Comparison of ENCODE assay signal across 22 cellular contexts in the genomic region with DNA sequence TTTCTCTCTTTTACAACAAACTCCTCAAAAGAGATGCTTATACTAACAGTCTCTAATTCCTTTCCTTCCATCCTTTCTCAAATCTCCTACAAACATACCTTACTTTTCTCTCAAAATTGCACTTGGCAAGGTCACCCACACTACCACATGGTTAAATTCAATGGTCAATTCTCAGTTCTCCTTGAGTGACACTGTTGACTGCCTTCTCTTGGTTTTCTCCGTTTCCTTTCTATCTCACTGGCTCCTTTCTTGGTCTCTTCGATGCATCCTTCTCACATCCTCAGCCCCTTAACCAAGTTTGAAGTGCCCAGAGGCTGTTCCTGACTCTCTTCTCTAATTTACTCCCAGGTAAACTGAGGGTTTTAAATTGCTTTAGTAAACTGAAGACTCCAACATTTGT.
"Had no signal": no experiment of that assay in that cellular context is flagged by ENCODE, and none has a peak within 500 bp of the region (broad histone marks: within the 10 kb centered on the region; RNA-seq: fewer than 3 reads in every experiment).

No MANE protein-coding gene starts in this region.

- H3K4me3 ChIP-seq: hepatocyte, left lung, mucosa of descending colon, prostate gland, skin epidermis had no signal

- DNase-seq: activated B cell treated with CpG ODN at 0.5 μM for 24 hours; activated CD4-positive, alpha-beta T cell treated with anti-CD3 and anti-CD28 coated beads, Interleukin-2, amount 10 ng/mL, durations not matched to agents 24 days and 14 days; activated CD8-positive, alpha-beta memory T cell treated with anti-CD3 and anti-CD28 coated beads for 24 hours; activated naive CD4-positive, alpha-beta T cell treated with anti-CD3 and anti-CD28 coated beads, Interleukin-2, amount 10 ng/mL, durations not matched to agents 7 days and 5 days; islet precursor cell; left lung; mammary epithelial cell; mucosa of descending colon; occipital lobe; right cardiac atrium; stimulated activated CD4-positive, alpha-beta T cell treated with anti-CD3 and anti-CD28 coated beads, Interleukin-4, amount 100 ng/mL, for 24 hours; stimulated activated naive CD4-positive, alpha-beta T cell treated with Interleukin-2 at 50 U/mL for 16 hours; substantia nigra; SW 1271; trophoblast cell had no signal

- H3K9me3 Mint-ChIP-seq: activated B cell treated with CpG ODN at 0.5 μM for 24 hours; activated CD4-positive, alpha-beta T cell treated with anti-CD3 and anti-CD28 coated beads, Interleukin-2, amount 10 ng/mL, durations not matched to agents 24 days and 14 days; activated naive CD4-positive, alpha-beta T cell treated with anti-CD3 and anti-CD28 coated beads, Interleukin-2, amount 10 ng/mL, durations not matched to agents 7 days and 5 days; natural killer cell treated with Interleukin-12 subunit alpha and Interleukin-12 subunit beta and Interleukin-15 and Interleukin-18, amount 100 ng/mL, for 72 hours; T-helper 2 cell treated with Interferon-gamma antibody and Interleukin-4, amounts not matched to agents 5 μg/mL and 100 μg/mL, for 36 hours had no signal

- ATAC-seq: left lung; mucosa of descending colon; natural killer cell treated with Interleukin-12 subunit alpha and Interleukin-12 subunit beta and Interleukin-15 and Interleukin-18, amount 100 ng/mL, for 72 hours; right cardiac atrium had no signal

- H3K36me3 ChIP-seq: prostate gland had no signal

- H3K27me3 Mint-ChIP-seq: activated B cell treated with CpG ODN at 0.5 μM for 24 hours; activated CD4-positive, alpha-beta T cell treated with anti-CD3 and anti-CD28 coated beads, Interleukin-2, amount 10 ng/mL, durations not matched to agents 24 days and 14 days; activated naive CD4-positive, alpha-beta T cell treated with anti-CD3 and anti-CD28 coated beads, Interleukin-2, amount 10 ng/mL, durations not matched to agents 7 days and 5 days; natural killer cell treated with Interleukin-12 subunit alpha and Interleukin-12 subunit beta and Interleukin-15 and Interleukin-18, amount 100 ng/mL, for 72 hours had no signal

- H3K27me3 ChIP-seq: hepatocyte, left lung had no signal

- H3K27ac Mint-ChIP-seq: activated B cell treated with CpG ODN at 0.5 μM for 24 hours; activated CD4-positive, alpha-beta T cell treated with anti-CD3 and anti-CD28 coated beads, Interleukin-2, amount 10 ng/mL, durations not matched to agents 24 days and 14 days; activated naive CD4-positive, alpha-beta T cell treated with anti-CD3 and anti-CD28 coated beads, Interleukin-2, amount 10 ng/mL, durations not matched to agents 7 days and 5 days; natural killer cell treated with Interleukin-12 subunit alpha and Interleukin-12 subunit beta and Interleukin-15 and Interleukin-18, amount 100 ng/mL, for 72 hours; T-helper 2 cell treated with Interferon-gamma antibody and Interleukin-4, amounts not matched to agents 5 μg/mL and 100 μg/mL, for 36 hours had no signal

- H3K36me3 Mint-ChIP-seq: natural killer cell treated with Interleukin-12 subunit alpha and Interleukin-12 subunit beta and Interleukin-15 and Interleukin-18, amount 100 ng/mL, for 72 hours had no signal

- FAIRE-seq: colon, endometrium had no signal

- H3K4me1 Mint-ChIP-seq: activated naive CD4-positive, alpha-beta T cell treated with anti-CD3 and anti-CD28 coated beads, Interleukin-2, amount 10 ng/mL, durations not matched to agents 7 days and 5 days had no signal

- H3K4me3 Mint-ChIP-seq: activated B cell treated with CpG ODN at 0.5 μM for 24 hours; activated CD4-positive, alpha-beta T cell treated with anti-CD3 and anti-CD28 coated beads, Interleukin-2, amount 10 ng/mL, durations not matched to agents 24 days and 14 days; activated naive CD4-positive, alpha-beta T cell treated with anti-CD3 and anti-CD28 coated beads, Interleukin-2, amount 10 ng/mL, durations not matched to agents 7 days and 5 days; natural killer cell treated with Interleukin-12 subunit alpha and Interleukin-12 subunit beta and Interleukin-15 and Interleukin-18, amount 100 ng/mL, for 72 hours; T-helper 2 cell treated with Interferon-gamma antibody and Interleukin-4, amounts not matched to agents 5 μg/mL and 100 μg/mL, for 36 hours had no signal
